Comparison of ENCODE assay signal across 27 cellular contexts in the genomic region with DNA sequence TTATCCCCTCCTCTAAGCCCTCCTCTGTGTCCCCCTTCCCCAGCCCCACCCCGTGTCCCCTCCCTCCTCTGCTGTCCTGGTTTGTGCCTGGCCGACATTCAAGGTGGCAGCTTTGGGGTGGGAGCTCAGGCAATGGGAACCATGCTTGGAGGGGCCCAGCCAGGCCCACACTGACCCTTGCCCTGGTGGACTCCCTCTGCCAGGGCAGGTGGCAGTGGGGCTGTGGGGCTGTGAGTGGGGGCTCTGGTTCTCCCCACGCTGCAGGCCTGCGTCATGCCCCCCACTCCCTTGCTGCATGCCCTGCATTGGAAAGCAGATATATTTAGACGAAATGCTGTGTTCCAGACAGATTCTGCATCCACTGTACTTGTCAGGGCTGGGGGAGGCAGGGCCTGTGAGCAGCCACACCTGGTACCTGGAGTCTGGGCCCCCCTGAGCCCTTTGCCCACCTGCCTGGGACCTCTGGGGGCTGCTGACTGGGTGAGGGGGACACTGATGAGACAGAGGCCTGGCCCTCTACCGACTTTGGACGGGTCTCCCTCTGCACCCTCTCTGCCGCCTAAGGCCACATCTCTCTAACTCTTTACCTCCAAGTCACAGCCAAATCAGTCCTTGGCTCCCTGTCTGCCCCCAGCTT.
"Had no signal": no experiment of that assay in that cellular context is flagged by ENCODE, and none has a peak within 500 bp of the region (broad histone marks: within the 10 kb centered on the region; RNA-seq: fewer than 3 reads in every experiment).

No MANE protein-coding gene starts in this region.

- H3K9me3 ChIP-seq: adrenal gland, body of pancreas, Peyer's patch, SJCRH30 had no signal

- FAIRE-seq: bronchial epithelial cell had no signal

- H3K9ac ChIP-seq: SK-N-SH had no signal

- H3K27ac ChIP-seq: adrenal gland, body of pancreas, Peyer's patch, RWPE1, SJCRH30, VCaP had no signal

- H3K4me2 ChIP-seq: SK-N-SH had no signal

- H3K27ac Mint-ChIP-seq: activated CD4-positive, alpha-beta memory T cell treated with anti-CD3 and anti-CD28 coated beads, Interleukin-2, amount 10 ng/mL, durations not matched to agents 7 days and 5 days; activated naive CD8-positive, alpha-beta T cell treated with anti-CD3 and anti-CD28 coated beads, Interleukin-2, amount 10 ng/mL, durations not matched to agents 7 days and 5 days; activated T-helper 2 cell treated with anti-CD3 and anti-CD28 coated beads, Interferon-gamma antibody, Interleukin-2, Interleukin-4, amounts not matched to agents 10 μg/mL and 5 μg/mL and 100 μg/mL, durations not matched to agents 14 hours and 24 hours and 36 hours had no signal

- H3K4me3 ChIP-seq: adrenal gland, body of pancreas, Peyer's patch, SJCRH30 had no signal

- H3K9me3 Mint-ChIP-seq: activated CD4-positive, alpha-beta memory T cell treated with anti-CD3 and anti-CD28 coated beads, Interleukin-2, amount 10 ng/mL, durations not matched to agents 7 days and 5 days had no signal

- H3K27me3 ChIP-seq: adrenal gland, body of pancreas, Peyer's patch had no signal

- H3K36me3 ChIP-seq: adrenal gland, Peyer's patch, SJCRH30 had no signal

- ATAC-seq: body of pancreas had no signal

- H3K4me3 Mint-ChIP-seq: activated CD4-positive, alpha-beta memory T cell treated with anti-CD3 and anti-CD28 coated beads, Interleukin-2, amount 10 ng/mL, durations not matched to agents 7 days and 5 days; activated naive CD8-positive, alpha-beta T cell treated with anti-CD3 and anti-CD28 coated beads, Interleukin-2, amount 10 ng/mL, durations not matched to agents 7 days and 5 days had no signal

- H3K9me2 ChIP-seq: SK-N-SH had no signal

- H3K36me3 Mint-ChIP-seq: activated naive CD8-positive, alpha-beta T cell treated with anti-CD3 and anti-CD28 coated beads, Interleukin-2, amount 10 ng/mL, durations not matched to agents 7 days and 5 days had no signal

- H3K4me1 Mint-ChIP-seq: activated CD4-positive, alpha-beta memory T cell treated with anti-CD3 and anti-CD28 coated beads, Interleukin-2, amount 10 ng/mL, durations not matched to agents 7 days and 5 days; activated naive CD8-positive, alpha-beta T cell treated with anti-CD3 and anti-CD28 coated beads, Interleukin-2, amount 10 ng/mL, durations not matched to agents 7 days and 5 days had no signal

- H3K4me1 ChIP-seq: adrenal gland, body of pancreas, Peyer's patch, SJCRH30 had no signal

- DNase-seq: activated CD4-positive, alpha-beta memory T cell treated with anti-CD3 and anti-CD28 coated beads, Interleukin-2, amount 10 ng/mL, durations not matched to agents 7 days and 5 days; activated CD4-positive, alpha-beta T cell treated with anti-CD3 and anti-CD28 coated beads, Interleukin-2, amount 50 U/mL, for 1 hour; activated CD4-positive, CD25-positive, alpha-beta regulatory T cell; activated naive CD4-positive, alpha-beta T cell treated with anti-CD3 and anti-CD28 coated beads, Interleukin-2, amount 50 U/mL, for 16 hours; activated naive CD8-positive, alpha-beta T cell treated with anti-CD3 and anti-CD28 coated beads, Interleukin-2, amount 10 ng/mL, durations not matched to agents 7 days and 5 days; activated T-cell treated with anti-CD3 and anti-CD28 coated beads for 4 hours; activated T-cell treated with anti-CD3 and anti-CD28 coated beads, Interleukin-2, amount 50 U/mL, for 48 hours; adrenal gland; anterior cingulate cortex; body of pancreas; central memory CD4-positive, alpha-beta T cell; MM.1S; NCI-H1105; NCI-H1436 treated with DMSO at 0.1 percent for 48 hours; NCI-H187; NCI-H2081; NCI-H510A treated with DMSO at 0.1 percent for 48 hours; NCI-H69; NK-92 treated with Interleukin-12 subunit alpha and Interleukin-12 subunit beta, amount 100 ng/mL, for 24 hours; Peyer's patch; SJCRH30; SK-N-SH; T-helper 1 cell had no signal
